In genomic region chr6:110130362-110130761, GRCh38 we compare ENCODE assay signal across 7 cellular contexts.
"Had no signal": no experiment of that assay in that cellular context is flagged by ENCODE, and none has a peak within 500 bp of the region (broad histone marks: within the 10 kb centered on the region; RNA-seq: fewer than 3 reads in every experiment).

No MANE protein-coding gene starts in this region.

- FAIRE-seq: HepG2, HTR-8/SVneo had no signal

- H3K9ac ChIP-seq: KMS-11 had no signal

- H3K27ac ChIP-seq: HL-60, KMS-11 had no signal

- H3K4me2 ChIP-seq: KMS-11 had no signal

- ATAC-seq: HepG2 had no signal

- DNase-seq: IMR-90, KBM-7, KG1 had no signal
